In genomic region chr4:74104145-74104544, GRCh38 we compare ENCODE assay signal across 1 cellular context.
A peak's percentile ranks its signal among the peaks of the same experiment; 100 is the strongest.
TF ChIP-seq lines count a peak whose summit lies in the region.

No MANE protein-coding gene starts in this region.

TF ChIP-seq in HepG2, 621 proteins besides CTCF, POLR2A, EP300 and RAD21 (continued from another document):
- TF ChIP-seq ZNF687 (CRISPR knock-in tag; IDR thresholded peaks at IDR 0.05) (no peak), TOPORS (CRISPR knock-in tag; IDR thresholded peaks at IDR 0.05) (no peak), ZNF10 (CRISPR knock-in tag; IDR thresholded peaks at IDR 0.05; ENCODE audit: borderline replicate concordance, low read depth) (no peak), ATF3 (CRISPR knock-in tag; IDR thresholded peaks at IDR 0.05) (no peak), MIER2 (CRISPR knock-in tag; IDR thresholded peaks at IDR 0.05) (no peak), FOSL2 (CRISPR knock-in tag; IDR thresholded peaks at IDR 0.05) (peak; percentile 48; the same call in 1 of the 2 replicates), ATAD3A (CRISPR knock-in tag; IDR thresholded peaks at IDR 0.05) (no peak), GPN1 (CRISPR knock-in tag; IDR thresholded peaks at IDR 0.05; ENCODE audit: borderline replicate concordance) (no peak), ZNF510 (CRISPR knock-in tag; IDR thresholded peaks at IDR 0.05; ENCODE audit: low read depth) (no peak)
